8 cellular contexts compared by ENCODE assay signal in genomic region chrX:130024127-130024526, GRCh38. TPM values are rescaled to one million over a fixed set of nuclear protein-coding genes. Genes with fewer than 3 reads are reported as not detected.
A peak's percentile ranks its signal among the peaks of the same experiment; 100 is the strongest.
DNase-seq lines count a peak whose midpoint lies in the region; ATAC-seq and TF ChIP-seq lines count a peak whose summit lies in the region.

No MANE protein-coding gene starts in this region.

- no peak overlapping the region for H3K4me3 ChIP-seq in Caco-2 (ENCODE audit: low read depth, low read length)

- no peaks in the 10 kb centered on the region for H3K9me3 Mint-ChIP-seq in Caco-2 (ENCODE audit: unreplicated experiment)
- H3K9me3 Mint-ChIP-seq in activated naive CD4-positive, alpha-beta T cell treated with anti-CD3 and anti-CD28 coated beads, Interleukin-2, amount 10 ng/mL, durations not matched to agents 7 days and 5 days = no peaks in the 10 kb centered on the region

- no TSS peak for BruUV-seq in Caco-2 (replicated peaks; lab: Mats Ljungman, UMichigan)

- intact Hi-C loops in Caco-2 (cut with micrococcal nuclease; ENCODE audit: unreplicated experiment) = no loop called here
- intact Hi-C loops in left cardiac atrium (cut with DNase I) = no loop called here

- no peak overlapping the region for H3K4me3 Mint-ChIP-seq in Caco-2 (ENCODE audit: unreplicated experiment)
- peak overlapping the region; percentile 37 for H3K4me3 Mint-ChIP-seq in activated naive CD4-positive, alpha-beta T cell treated with anti-CD3 and anti-CD28 coated beads, Interleukin-2, amount 10 ng/mL, durations not matched to agents 7 days and 5 days

- H3K4me1 ChIP-seq in Caco-2 = no peaks in the 10 kb centered on the region

- no peaks in the 10 kb centered on the region for H3K27me3 Mint-ChIP-seq in Caco-2 (ENCODE audit: insufficient read depth, unreplicated experiment)
- H3K27me3 Mint-ChIP-seq in activated naive CD4-positive, alpha-beta T cell treated with anti-CD3 and anti-CD28 coated beads, Interleukin-2, amount 10 ng/mL, durations not matched to agents 7 days and 5 days = no peaks in the 10 kb centered on the region

- POLR2A ChIA-PET in Caco-2 (lab: Charles Lee) = no interaction called here

- H3K27ac Mint-ChIP-seq in Caco-2 (ENCODE audit: unreplicated experiment) = no peak overlapping the region
- peak overlapping the region; percentile 79 for H3K27ac Mint-ChIP-seq in activated naive CD4-positive, alpha-beta T cell treated with anti-CD3 and anti-CD28 coated beads, Interleukin-2, amount 10 ng/mL, durations not matched to agents 7 days and 5 days

- H3K9me3 ChIP-seq in Caco-2 = no peaks in the 10 kb centered on the region

- DNase-seq in Caco-2 = peak; percentile 23 to 35
- peak; percentile 59 for DNase-seq in SKM-1 (lab: John Stamatoyannopoulos, UW; ENCODE audit: unreplicated experiment)
- DNase-seq in activated naive CD4-positive, alpha-beta T cell treated with anti-CD3 and anti-CD28 coated beads, Interleukin-2, amount 10 ng/mL, durations not matched to agents 7 days and 5 days = peak; percentile 92
- DNase-seq in left cardiac atrium = peak; percentile 80
- DNase-seq in stimulated activated CD4-positive, alpha-beta T cell treated with anti-CD3 and anti-CD28 coated beads, Interleukin-1b, Interleukin-23, amount 100 ng/mL, for 24 hours (ENCODE audit: low read depth in 4 of 4, low spot score in 1 of 4) = peak; percentile 12 to 61 (median 39)
- DNase-seq in cerebellum (ENCODE audit: low spot score) = no peak

- peaks cover 34% of the 10 kb centered on the region for H3K36me3 Mint-ChIP-seq in Caco-2 (ENCODE audit: insufficient read depth, unreplicated experiment)
- peaks cover 19% of the 10 kb centered on the region for H3K36me3 Mint-ChIP-seq in activated naive CD4-positive, alpha-beta T cell treated with anti-CD3 and anti-CD28 coated beads, Interleukin-2, amount 10 ng/mL, durations not matched to agents 7 days and 5 days

- CTCF ChIA-PET in Caco-2 (lab: Charles Lee) = no interaction called here
- CTCF ChIA-PET in activated naive CD4-positive, alpha-beta T cell treated with anti-CD3 and anti-CD28 coated beads, Interleukin-2, amount 10 ng/mL, durations not matched to agents 7 days and 5 days (lab: Charles Lee) = interaction anchor here (1.0 to 1.9 kb wide), 3 partner anchors 37 to 387 kb away, joined by 3 to 16 read pairs (median 8); no protein-coding TSS in a partner anchor

- peak; percentile 88 for ATAC-seq in GM19468 (IDR thresholded peaks at IDR 0.05; ENCODE audit: extremely low read depth, unreplicated experiment)
- ATAC-seq in HG03469 (IDR thresholded peaks at IDR 0.05; ENCODE audit: unreplicated experiment) = peak; percentile 96
- peak; percentile 90 to 96 for ATAC-seq in left cardiac atrium

- no peaks in the 10 kb centered on the region for H3K4me1 Mint-ChIP-seq in Caco-2 (ENCODE audit: low read depth, unreplicated experiment)
- H3K4me1 Mint-ChIP-seq in activated naive CD4-positive, alpha-beta T cell treated with anti-CD3 and anti-CD28 coated beads, Interleukin-2, amount 10 ng/mL, durations not matched to agents 7 days and 5 days = peaks cover 19% of the 10 kb centered on the region

- H3K27me3 ChIP-seq in Caco-2 (replicated peaks; ENCODE audit: control insufficient read depth, insufficient read depth, low read length) = no peaks in the 10 kb centered on the region

- no peak for TF ChIP-seq CTCF in Caco-2 (IDR thresholded peaks at IDR 0.05; ENCODE audit: insufficient read depth in 1 of 2, low read depth in 1 of 2, low read length in 1 of 2, severe bottlenecking in 1 of 2, unreplicated experiment in 1 of 2)

- no peaks in the 10 kb centered on the region; the same call in 1 of the 2 replicates for H3K36me3 ChIP-seq in Caco-2 (ENCODE audit: control insufficient read depth, insufficient read depth, low read length)

RNA-seq across cellular contexts. Expression of gene BCORL1, which starts 41.7 kb away (rescaled TPM):
- total RNA-seq in Caco-2 (2022) (19.8 and 21.1 TPM in 2 replicates), left cardiac atrium (10 to 100 TPM in 1 of 2 donors, 1 to 10 TPM in 1; 7.5 to 11.3 TPM), cerebellum (3.7 TPM)
